22 cellular contexts compared by ENCODE assay signal in the genomic region with DNA sequence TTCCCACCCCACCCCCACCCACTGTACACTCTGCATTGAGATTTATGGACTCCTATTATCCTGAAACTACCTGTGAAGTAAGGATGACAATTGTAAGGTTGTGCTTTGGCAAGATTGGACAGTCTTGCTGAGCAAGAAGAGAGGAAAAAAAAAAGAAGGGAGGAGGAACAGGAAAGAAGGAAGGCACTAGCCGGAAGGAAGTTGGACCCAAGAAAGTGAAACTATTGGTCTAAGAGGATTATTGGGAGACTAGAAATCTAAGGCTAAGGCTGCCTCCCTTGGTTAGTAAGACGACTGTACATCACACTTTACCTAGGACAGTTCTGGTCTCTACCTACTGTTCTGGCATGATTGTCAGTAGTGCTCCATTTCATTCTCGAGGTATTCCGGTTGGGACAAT. TPM values are rescaled to one million over a fixed set of nuclear protein-coding genes. Genes with fewer than 3 reads are reported as not detected.
"Had no signal": no experiment of that assay in that cellular context is flagged by ENCODE, and none has a peak within 500 bp of the region (broad histone marks: within the 10 kb centered on the region; RNA-seq: fewer than 3 reads in every experiment).

No MANE protein-coding gene starts in this region.

- H3K9me3 Mint-ChIP-seq: activated B cell treated with CpG ODN at 0.5 μM for 24 hours; activated CD4-positive, alpha-beta memory T cell treated with anti-CD3 and anti-CD28 coated beads, Interleukin-2, amount 10 ng/mL, durations not matched to agents 7 days and 5 days; activated naive CD4-positive, alpha-beta T cell treated with anti-CD3 and anti-CD28 coated beads, Interleukin-2, amount 50 U/mL, for 24 hours; activated T-cell treated with anti-CD3 and anti-CD28 coated beads, Interleukin-2, amount 50 U/mL, for 72 hours had no signal

- H3K9me3 ChIP-seq: breast epithelium had no signal

- ATAC-seq: PC-3, T-helper 17 cell had no signal

- H3K36me3 ChIP-seq: breast epithelium had no signal

- H3K27me3 ChIP-seq: breast epithelium had no signal

- H3K27ac ChIP-seq: breast epithelium had no signal

- H3K27ac Mint-ChIP-seq: activated B cell treated with CpG ODN at 0.5 μM for 24 hours; activated CD4-positive, alpha-beta memory T cell treated with anti-CD3 and anti-CD28 coated beads, Interleukin-2, amount 10 ng/mL, durations not matched to agents 7 days and 5 days; activated naive CD4-positive, alpha-beta T cell treated with anti-CD3 and anti-CD28 coated beads, Interleukin-2, amount 50 U/mL, for 24 hours; activated T-cell treated with anti-CD3 and anti-CD28 coated beads, Interleukin-2, amount 50 U/mL, for 72 hours; T-helper 17 cell had no signal

- FAIRE-seq: RCC 7860, TTC549 had no signal

- DNase-seq: activated B cell treated with CpG ODN at 0.5 μM for 24 hours; activated CD4-positive, alpha-beta memory T cell treated with anti-CD3 and anti-CD28 coated beads, Interleukin-2, amount 10 ng/mL, durations not matched to agents 7 days and 5 days; activated CD4-positive, alpha-beta T cell treated with anti-CD3 and anti-CD28 coated beads for 1 hour; activated CD4-positive, alpha-beta T cell treated with anti-CD3 and anti-CD28 coated beads, Interleukin-2, amount 50 U/mL, for 1 hour; aorta; caudate nucleus; KG1; NCI-H1092 treated with DMSO at 0.1 percent for 48 hours; NCI-H1417 treated with DMSO at 0.1 percent for 48 hours; NCI-H1694; NCI-H2029; NCI-H510A treated with DMSO at 0.1 percent for 48 hours; NCI-H69; SIG-M5; T-helper 17 cell; T-helper 9 cell had no signal

- H3K4me3 ChIP-seq: breast epithelium had no signal

- H3K4me1 Mint-ChIP-seq: activated B cell treated with CpG ODN at 0.5 μM for 24 hours; activated CD4-positive, alpha-beta memory T cell treated with anti-CD3 and anti-CD28 coated beads, Interleukin-2, amount 10 ng/mL, durations not matched to agents 7 days and 5 days had no signal

- H3K36me3 Mint-ChIP-seq: activated naive CD4-positive, alpha-beta T cell treated with anti-CD3 and anti-CD28 coated beads, Interleukin-2, amount 50 U/mL, for 24 hours had no signal

- H3K4me3 Mint-ChIP-seq: activated B cell treated with CpG ODN at 0.5 μM for 24 hours; activated CD4-positive, alpha-beta memory T cell treated with anti-CD3 and anti-CD28 coated beads, Interleukin-2, amount 10 ng/mL, durations not matched to agents 7 days and 5 days; activated naive CD4-positive, alpha-beta T cell treated with anti-CD3 and anti-CD28 coated beads, Interleukin-2, amount 50 U/mL, for 24 hours; activated T-cell treated with anti-CD3 and anti-CD28 coated beads, Interleukin-2, amount 50 U/mL, for 72 hours; T-helper 17 cell had no signal

- H3K4me1 ChIP-seq: breast epithelium had no signal

RNA-seq across cellular contexts. Expression of a gene that starts 32.2 kb away (rescaled TPM):
- total RNA-seq: T-helper 17 cell had no signal
